In the genomic region with DNA sequence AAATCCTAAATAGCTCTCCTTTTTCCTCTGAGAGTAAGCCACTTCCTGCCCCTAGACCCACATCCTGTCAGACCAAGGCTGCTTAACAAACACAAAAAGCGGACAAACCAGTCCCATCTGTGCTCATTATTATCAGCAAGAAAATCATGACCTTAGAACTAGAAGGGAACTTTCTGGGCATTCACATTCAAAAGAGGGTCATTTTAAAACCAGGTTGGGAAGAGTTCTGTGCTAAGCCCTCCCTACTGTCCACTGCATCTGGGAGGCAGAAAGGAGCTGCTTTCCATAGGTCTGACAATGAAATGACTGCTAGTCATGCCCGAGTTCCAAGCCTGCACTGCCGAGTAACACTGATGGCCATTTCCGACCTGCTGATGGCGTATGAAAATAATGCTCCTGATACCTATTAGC, we compare ENCODE assay signal across 8 cellular contexts. TPM values are rescaled to one million over a fixed set of nuclear protein-coding genes. Genes with fewer than 3 reads are reported as not detected.
DNase-seq lines count a peak whose midpoint lies in the region; ATAC-seq, FAIRE-seq and TF ChIP-seq lines count a peak whose summit lies in the region.

No MANE protein-coding gene starts in this region.

- H3K27ac ChIP-seq in K562 (ENCODE audit: extremely low read depth, low read depth, low read length) (peak overlapping the region; percentile 7; the same call in 1 of the 3 replicates), dorsolateral prefrontal cortex (peak overlapping the region in 4 of 59 donors; percentile 10 to 19 (median 18))

- no peak overlapping the region for H2AFZ ChIP-seq in K562 (ENCODE audit: low read depth, low read length)

- no peaks in the 10 kb centered on the region for H3K9me3 Mint-ChIP-seq in activated CD4-positive, alpha-beta T cell treated with anti-CD3 and anti-CD28 coated beads, Interleukin-2, amount 10 ng/mL, durations not matched to agents 24 days and 14 days
- no peaks in the 10 kb centered on the region for H3K9me3 Mint-ChIP-seq in mesothelial cell of epicardium

- in situ Hi-C loops in K562 (cut with MboI), result no loop called here

- CTCF ChIA-PET in K562 (lab: Yijun Ruan, JAX; ENCODE audit: low intra/inter-chr PET ratio), result no interaction called here

- H3K27me3 Mint-ChIP-seq in activated CD4-positive, alpha-beta T cell treated with anti-CD3 and anti-CD28 coated beads, Interleukin-2, amount 10 ng/mL, durations not matched to agents 24 days and 14 days, result no peaks in the 10 kb centered on the region
- no peaks in the 10 kb centered on the region for H3K27me3 Mint-ChIP-seq in mesothelial cell of epicardium (ENCODE audit: low read depth)

- H3K4me3 ChIP-seq in K562 (no peak overlapping the region), dorsolateral prefrontal cortex (peak overlapping the region in 1 of 59 donors; percentile 12)

- no peak overlapping the region for H3K4me2 ChIP-seq in K562 (ENCODE audit: insufficient read depth, low read length)

- peaks cover 96% of the 10 kb centered on the region for H3K79me2 ChIP-seq in K562 (ENCODE audit: control insufficient read depth, insufficient read depth, low read length)

- WGBS in K562 (ENCODE audit: insufficient coverage, low coverage, missing lambda C conversion rate), result 67% methylated on average over 5 of the region's 5 CpGs

- H3K9me1 ChIP-seq in K562 (ENCODE audit: control insufficient read depth, insufficient read depth, low read length), result peaks cover 7% of the 10 kb centered on the region

- peaks cover 11 to 25% of the 10 kb centered on the region in 2 experiments; a peak in 4 of 5 replicates for H3K4me1 ChIP-seq in K562 (replicated peaks in 1 of 2; ENCODE audit: control insufficient read depth in 2 of 2, insufficient read depth in 2 of 2, low read length in 2 of 2)

- no peak for TF ChIP-seq POLR2A in K562 (conservative IDR thresholded peaks at IDR 0.05)

- intact Hi-C loops in activated CD4-positive, alpha-beta T cell treated with anti-CD3 and anti-CD28 coated beads, Interleukin-2, amount 10 ng/mL, durations not matched to agents 24 days and 14 days (cut with micrococcal nuclease), result no loop called here
- intact Hi-C loops in K562 (cut with micrococcal nuclease), result loop anchor here (10.0 kb wide), 1 partner anchor 301 kb away; no protein-coding TSS in a partner anchor
- intact Hi-C loops in dorsolateral prefrontal cortex (cut with DNase I), result no loop called here

- POLR2A ChIA-PET in K562 (lab: Yijun Ruan, JAX), result interaction anchor here (1.1 to 1.2 kb wide), 2 partner anchors 11 to 40 kb away, joined by 3 to 4 read pairs; no protein-coding TSS in a partner anchor

- ATAC-seq in GM21737 (IDR thresholded peaks at IDR 0.05; ENCODE audit: unreplicated experiment) (peak; percentile 58), K562 (peak; percentile 31; the same call in 2 of the 3 replicates)

- H3K4me1 Mint-ChIP-seq in activated CD4-positive, alpha-beta T cell treated with anti-CD3 and anti-CD28 coated beads, Interleukin-2, amount 10 ng/mL, durations not matched to agents 24 days and 14 days, result peaks cover 71% of the 10 kb centered on the region
- H3K4me1 Mint-ChIP-seq in mesothelial cell of epicardium, result peaks cover 73% of the 10 kb centered on the region

- peaks cover 41% of the 10 kb centered on the region for H3K36me3 Mint-ChIP-seq in activated CD4-positive, alpha-beta T cell treated with anti-CD3 and anti-CD28 coated beads, Interleukin-2, amount 10 ng/mL, durations not matched to agents 24 days and 14 days (ENCODE audit: low read depth)
- peaks cover 12% of the 10 kb centered on the region for H3K36me3 Mint-ChIP-seq in mesothelial cell of epicardium

- 0 out of 4 replicates have a peak, but pooled peaks of 1 of the 2 experiments have one; percentile 9 for TF ChIP-seq RAD21 in K562 (CRISPR knock-in tag; conservative IDR thresholded peaks at IDR 0.05 in 1 of 2, IDR thresholded peaks at IDR 0.05 in 1 of 2)

- peaks cover 31% of the 10 kb centered on the region for H4K20me1 ChIP-seq in K562 (replicated peaks; ENCODE audit: control insufficient read depth, insufficient read depth, low read length)

- H3K36me3 ChIP-seq in K562 (ENCODE audit: control insufficient read depth, insufficient read depth, low read length), result peaks cover 39% of the 10 kb centered on the region

- no TSS peak for BruUV-seq in K562 (replicated peaks; lab: Mats Ljungman, UMichigan)

- no peak for TF ChIP-seq EP300 in K562 (IDR thresholded peaks at IDR 0.05; ENCODE audit: low read length)

- H3K9me3 ChIP-seq in K562 (replicated peaks; ENCODE audit: control insufficient read depth, insufficient read depth, low read depth, low read length), result no peaks in the 10 kb centered on the region

- peak; percentile 86 for DNase-seq in activated CD4-positive, alpha-beta T cell treated with anti-CD3 and anti-CD28 coated beads, Interleukin-2, amount 10 ng/mL, durations not matched to agents 24 days and 14 days
- DNase-seq in activated CD4-positive, alpha-beta T cell treated with anti-CD3 and anti-CD28 coated beads for 1 hour, result no peak
- DNase-seq in MV-4-11 (lab: John Stamatoyannopoulos, UW), result peak; percentile 73
- DNase-seq in K562 (ENCODE audit: extremely low read depth in 1 of 4, low spot score in 3 of 4), result no peak
- no peak for DNase-seq in mesothelial cell of epicardium (ENCODE audit: low spot score in 2 of 2, unreplicated experiment in 2 of 2)
- no peak for DNase-seq in dorsolateral prefrontal cortex
- no peak for DNase-seq in RKO (ENCODE audit: low spot score)

- H3K9ac ChIP-seq in K562 (ENCODE audit: insufficient read depth in 1 of 2, low read depth in 2 of 2, low read length in 2 of 2), result peak overlapping the region in 1 of 2 experiments; percentile 11; a peak in 1 of 4 replicates

- peak overlapping the region; percentile 75 for H3K27ac Mint-ChIP-seq in activated CD4-positive, alpha-beta T cell treated with anti-CD3 and anti-CD28 coated beads, Interleukin-2, amount 10 ng/mL, durations not matched to agents 24 days and 14 days
- H3K27ac Mint-ChIP-seq in mesothelial cell of epicardium, result peak overlapping the region; percentile 91

- TF ChIP-seq CTCF in K562 (IDR thresholded peaks at IDR 0.05 in 2 of 3, conservative IDR thresholded peaks at IDR 0.05 in 1 of 3; ENCODE audit: insufficient read depth in 2 of 3, low read depth in 1 of 3, low read length in 3 of 3) (no peak), mesothelial cell of epicardium (IDR thresholded peaks at IDR 0.05; ENCODE audit: unreplicated experiment) (no peak), dorsolateral prefrontal cortex (IDR thresholded peaks at IDR 0.05 in 54 of 56, conservative IDR thresholded peaks at IDR 0.05 in 2 of 56; ENCODE audit: low read depth in 1 of 56, partially characterized antibody in 56 of 56) (no peak)

- FAIRE-seq in K562 (lab: Jason Lieb, UNC), result peak; percentile 11

- H3K4me3 Mint-ChIP-seq in activated CD4-positive, alpha-beta T cell treated with anti-CD3 and anti-CD28 coated beads, Interleukin-2, amount 10 ng/mL, durations not matched to agents 24 days and 14 days, result peak overlapping the region; percentile 84
- H3K4me3 Mint-ChIP-seq in mesothelial cell of epicardium, result peak overlapping the region; percentile 41

- H3K27me3 ChIP-seq in K562 (ENCODE audit: control insufficient read depth in 2 of 2, insufficient read depth in 2 of 2, low read length in 2 of 2) (no peaks in the 10 kb centered on the region), dorsolateral prefrontal cortex (peaks cover 0 to 20% (median 0%) of the 10 kb centered on the region in 45 donors)

TF ChIP-seq in K562, 482 proteins besides CTCF, POLR2A, EP300 and RAD21:
- TF ChIP-seq GABPA (tag; conservative IDR thresholded peaks at IDR 0.05; ENCODE audit: low read depth) (peak; percentile 50; the same call in 1 of the 2 replicates), MAZ (CRISPR knock-in tag; conservative IDR thresholded peaks at IDR 0.05 in 1 of 2, IDR thresholded peaks at IDR 0.05 in 1 of 2) (0 out of 4 replicates have a peak, but pooled peaks of 1 of the 2 experiments have one; percentile 25), MYC (IDR thresholded peaks at IDR 0.05; ENCODE audit: low read depth, low read length) (no peak), MYC (CRISPR knock-in tag; IDR thresholded peaks at IDR 0.05; ENCODE audit: borderline replicate concordance, low read depth) (no peak)
TF ChIP-seq in K562: peak in this region for 2.

RNA-seq across cellular contexts. Expression of a gene that starts 15.4 kb away (rescaled TPM):
- 204 and 215 TPM in 2 replicates for total RNA-seq in activated CD4-positive, alpha-beta T cell treated with anti-CD3 and anti-CD28 coated beads, Interleukin-2, amount 10 ng/mL, durations not matched to agents 24 days and 14 days
- total RNA-seq in K562 (2011; cell fraction: chromatin; rRNA removed; ENCODE audit: low replicate concordance), result 49.5 and 70.7 TPM in 2 replicates
- total RNA-seq in K562 (2011; cell fraction: nucleolus; rRNA removed), result 37.9 and 45.2 TPM in 2 replicates
- total RNA-seq in K562 (2011; cell fraction: nucleoplasm; rRNA removed), result 44.1 and 48.1 TPM in 2 replicates
- 161 and 162 TPM in 2 replicates for total RNA-seq in K562 (2014; rRNA removed)
- 71.5 and 72.7 TPM in 2 replicates for total RNA-seq in K562 (2014; rRNA removed; fragmentation: Illumina TruSeq; extraction: Trizol)
- total RNA-seq in K562 (2015; rRNA removed; fragmentation: Illumina TruSeq; extraction: Trizol), result 110 and 117 TPM in 2 replicates
- total RNA-seq in K562 (2021), result 125 and 143 TPM in 2 replicates
- 104 and 135 TPM in 2 replicates for polyA plus RNA-seq in K562 (2011; rRNA removed)
- 78.6 and 88.6 TPM in 2 replicates for polyA plus RNA-seq in K562 (2011; cell fraction: cytosol; rRNA removed)
- 91.7 and 156 TPM in 2 replicates for polyA plus RNA-seq in K562 (2011; cell fraction: nucleus; rRNA removed)
- polyA plus RNA-seq in K562 (2012), result 120 and 126 TPM in 2 replicates
- 93.0 and 101 TPM in 2 replicates for polyA plus RNA-seq in K562 (2014; fragmentation: Illumina TruSeq; extraction: Trizol)
- 10 to 100 TPM; 36.5 to 63.6 TPM for polyA plus RNA-seq in K562 (2014; fragmentation: Nextera tagmentation; extraction: Ambion mirVana)
- polyA plus RNA-seq in K562 (2014; rRNA removed), result 91.5 and 114 TPM in 2 replicates
- 100 and 114 TPM in 2 replicates for polyA minus RNA-seq in K562 (2011; rRNA and poly(A)+ RNA removed)
- 69.7 and 85.1 TPM in 2 replicates for polyA minus RNA-seq in K562 (2011; cell fraction: cytosol; rRNA and poly(A)+ RNA removed)
- 20.1 and 54.6 TPM in 2 replicates for polyA minus RNA-seq in K562 (2011; cell fraction: nucleus; rRNA and poly(A)+ RNA removed)
- 195 to 208 TPM (median 204 TPM) in 3 replicates for total RNA-seq in mesothelial cell of epicardium
- 100 to 1,000 TPM in 20 of 120 experiments, 10 to 100 TPM in 100; 41.2 to 336 (median 78.7) TPM for total RNA-seq in dorsolateral prefrontal cortex

Comparison
In these comparisons a context has a peak if more than half of its experiments do, and no peak if none do; other contexts are left out.
1. DNase-seq: peak in activated CD4-positive, alpha-beta T cell treated with anti-CD3 and anti-CD28 coated beads, Interleukin-2, amount 10 ng/mL, durations not matched to agents 24 days and 14 days (single experiment) and MV-4-11 (single experiment); none in activated CD4-positive, alpha-beta T cell treated with anti-CD3 and anti-CD28 coated beads for 1 hour (single experiment), K562 (0 of 4), mesothelial cell of epicardium (0 of 2), dorsolateral prefrontal cortex (0 of 10) and RKO (single experiment).